ENCODE assay signal across 1 cellular context in the genomic region with DNA sequence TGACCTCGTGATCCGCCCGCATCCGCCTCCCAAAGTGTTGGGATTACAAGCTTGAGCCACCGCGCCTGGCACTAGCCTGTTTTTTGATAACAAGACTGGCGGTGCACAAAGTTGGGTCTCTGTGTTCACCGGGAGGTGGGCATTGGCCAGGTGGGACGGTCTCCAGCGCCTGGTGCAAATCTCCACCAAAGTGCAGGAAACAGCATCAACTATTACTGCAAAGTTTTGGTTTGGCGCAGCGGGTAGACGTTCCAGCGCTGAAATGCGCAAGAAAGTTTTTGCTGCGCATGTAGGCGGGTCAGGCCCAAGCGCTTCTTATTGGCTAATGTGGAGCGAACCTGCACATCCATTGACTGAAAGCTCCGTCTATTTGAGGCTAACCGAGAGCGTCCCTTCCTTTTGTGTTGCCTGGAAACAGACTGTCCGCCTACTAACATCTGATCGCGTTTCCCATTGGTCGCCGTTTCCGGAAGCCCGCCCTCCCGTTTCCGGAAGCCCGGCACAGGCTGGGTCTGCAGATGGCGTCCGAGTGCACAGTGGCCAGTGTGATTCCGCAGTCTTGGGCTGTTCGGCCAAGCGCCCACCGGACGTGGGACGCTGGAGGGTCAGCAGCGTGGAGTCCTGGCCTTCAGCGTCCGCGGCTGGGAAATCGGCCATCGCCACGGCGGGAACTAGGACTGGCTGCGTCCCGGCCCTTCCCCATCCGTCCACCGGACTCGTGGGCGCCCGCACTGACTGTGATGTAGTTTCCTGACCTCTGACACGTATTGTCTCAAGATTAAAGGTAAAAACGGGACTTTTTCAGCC.
TF ChIP-seq lines count a peak whose summit lies in the region.

No MANE protein-coding gene starts in this region.

TF ChIP-seq in HepG2, 621 proteins besides CTCF, POLR2A, EP300 and RAD21 (continued from another document and continues in another):
- TF ChIP-seq, protein P1, sequence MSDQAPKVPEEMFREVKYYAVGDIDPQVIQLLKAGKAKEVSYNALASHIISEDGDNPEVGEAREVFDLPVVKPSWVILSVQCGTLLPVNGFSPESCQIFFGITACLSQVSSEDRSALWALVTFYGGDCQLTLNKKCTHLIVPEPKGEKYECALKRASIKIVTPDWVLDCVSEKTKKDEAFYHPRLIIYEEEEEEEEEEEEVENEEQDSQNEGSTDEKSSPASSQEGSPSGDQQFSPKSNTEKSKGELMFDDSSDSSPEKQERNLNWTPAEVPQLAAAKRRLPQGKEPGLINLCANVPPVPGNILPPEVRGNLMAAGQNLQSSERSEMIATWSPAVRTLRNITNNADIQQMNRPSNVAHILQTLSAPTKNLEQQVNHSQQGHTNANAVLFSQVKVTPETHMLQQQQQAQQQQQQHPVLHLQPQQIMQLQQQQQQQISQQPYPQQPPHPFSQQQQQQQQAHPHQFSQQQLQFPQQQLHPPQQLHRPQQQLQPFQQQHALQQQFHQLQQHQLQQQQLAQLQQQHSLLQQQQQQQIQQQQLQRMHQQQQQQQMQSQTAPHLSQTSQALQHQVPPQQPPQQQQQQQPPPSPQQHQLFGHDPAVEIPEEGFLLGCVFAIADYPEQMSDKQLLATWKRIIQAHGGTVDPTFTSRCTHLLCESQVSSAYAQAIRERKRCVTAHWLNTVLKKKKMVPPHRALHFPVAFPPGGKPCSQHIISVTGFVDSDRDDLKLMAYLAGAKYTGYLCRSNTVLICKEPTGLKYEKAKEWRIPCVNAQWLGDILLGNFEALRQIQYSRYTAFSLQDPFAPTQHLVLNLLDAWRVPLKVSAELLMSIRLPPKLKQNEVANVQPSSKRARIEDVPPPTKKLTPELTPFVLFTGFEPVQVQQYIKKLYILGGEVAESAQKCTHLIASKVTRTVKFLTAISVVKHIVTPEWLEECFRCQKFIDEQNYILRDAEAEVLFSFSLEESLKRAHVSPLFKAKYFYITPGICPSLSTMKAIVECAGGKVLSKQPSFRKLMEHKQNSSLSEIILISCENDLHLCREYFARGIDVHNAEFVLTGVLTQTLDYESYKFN (CRISPR knock-in tag; conservative IDR thresholded peaks at IDR 0.05): peak; percentile 29; the same call in 1 of the 2 replicates
- TF ChIP-seq ZNF543 (CRISPR knock-in tag; IDR thresholded peaks at IDR 0.05) (0 out of 2 replicates have a peak, but pooled peaks have one; percentile 31), ZNF546 (CRISPR knock-in tag; conservative IDR thresholded peaks at IDR 0.05) (0 out of 2 replicates have a peak, but pooled peaks have one; percentile 54), ZNF343 (CRISPR knock-in tag; IDR thresholded peaks at IDR 0.05) (no peak), HNRNPUL1 (IDR thresholded peaks at IDR 0.05; ENCODE audit: low read depth, low read length) (no peak), BORCS8-MEF2B (CRISPR knock-in tag; IDR thresholded peaks at IDR 0.05) (peak; percentile 32; the same call in 1 of the 2 replicates), PHF5A (CRISPR knock-in tag; IDR thresholded peaks at IDR 0.05; ENCODE audit: low read depth, unreplicated experiment) (no peak), ZNF766 (CRISPR knock-in tag; IDR thresholded peaks at IDR 0.05; ENCODE audit: borderline replicate concordance) (no peak; the same call in 1 of the 2 replicates), ZNF580 (CRISPR knock-in tag; IDR thresholded peaks at IDR 0.05; ENCODE audit: borderline replicate concordance, low read depth) (0 out of 2 replicates have a peak, but pooled peaks have one; percentile 29), PCBP1 (IDR thresholded peaks at IDR 0.05; ENCODE audit: borderline replicate concordance, low read depth, low read length) (0 out of 2 replicates have a peak, but pooled peaks have one; percentile 49), ZNF570 (CRISPR knock-in tag; IDR thresholded peaks at IDR 0.05; ENCODE audit: borderline replicate concordance) (0 out of 2 replicates have a peak, but pooled peaks have one; percentile 42), ZNF816 (CRISPR knock-in tag; IDR thresholded peaks at IDR 0.05; ENCODE audit: borderline replicate concordance) (no peak), AFF4 (CRISPR knock-in tag; IDR thresholded peaks at IDR 0.05) (no peak), NFIC (IDR thresholded peaks at IDR 0.05; ENCODE audit: low read length) (no peak), NONO (IDR thresholded peaks at IDR 0.05) (no peak), NONO (CRISPR knock-in tag; conservative IDR thresholded peaks at IDR 0.05) (peak; percentile 68), NRL (CRISPR knock-in tag; IDR thresholded peaks at IDR 0.05; ENCODE audit: borderline replicate concordance) (0 out of 2 replicates have a peak, but pooled peaks have one; percentile 74), ELF3 (CRISPR knock-in tag; IDR thresholded peaks at IDR 0.05) (peak; percentile 27; the same call in 1 of the 2 replicates), SKI (IDR thresholded peaks at IDR 0.05; ENCODE audit: partially characterized antibody) (no peak), ISL2 (CRISPR knock-in tag; IDR thresholded peaks at IDR 0.05) (no peak), ZNF83 (CRISPR knock-in tag; IDR thresholded peaks at IDR 0.05; ENCODE audit: borderline replicate concordance) (no peak), TBP (CRISPR knock-in tag; IDR thresholded peaks at IDR 0.05) (no peak), FOXC1 (CRISPR knock-in tag; IDR thresholded peaks at IDR 0.05; ENCODE audit: borderline replicate concordance) (no peak; the same call in 1 of the 2 replicates), RFX3 (CRISPR knock-in tag; IDR thresholded peaks at IDR 0.05) (peak; percentile 86), YEATS2 (CRISPR knock-in tag; IDR thresholded peaks at IDR 0.05; ENCODE audit: borderline replicate concordance) (peak; percentile 55; the same call in 1 of the 2 replicates), THAP7 (CRISPR knock-in tag; IDR thresholded peaks at IDR 0.05) (no peak), ZNF33B (CRISPR knock-in tag; IDR thresholded peaks at IDR 0.05) (no peak), HINFP (CRISPR knock-in tag; IDR thresholded peaks at IDR 0.05; ENCODE audit: low read depth) (peak; percentile 98), ZFX (CRISPR knock-in tag; IDR thresholded peaks at IDR 0.05; ENCODE audit: low read depth) (peak; percentile 81), ATF7 (IDR thresholded peaks at IDR 0.05) (no peak), ATF7 (CRISPR knock-in tag; IDR thresholded peaks at IDR 0.05) (no peak), MEIS2 (CRISPR knock-in tag; IDR thresholded peaks at IDR 0.05) (no peak), SIX1 (CRISPR knock-in tag; IDR thresholded peaks at IDR 0.05; ENCODE audit: borderline replicate concordance) (no peak), RBM22 (optimal IDR thresholded peaks at IDR 0.05; ENCODE audit: low read length) (peak; percentile 49), ATF3 (CRISPR knock-in tag; IDR thresholded peaks at IDR 0.05) (no peak), ZNF280B (CRISPR knock-in tag; IDR thresholded peaks at IDR 0.05; ENCODE audit: borderline replicate concordance) (peak; percentile 77), SP4 (CRISPR knock-in tag; IDR thresholded peaks at IDR 0.05) (peak; percentile 75), RARA (CRISPR knock-in tag; IDR thresholded peaks at IDR 0.05) (no peak; the same call in 1 of the 2 replicates), HNRNPLL (IDR thresholded peaks at IDR 0.05; ENCODE audit: low read depth, low read length, poor library complexity, severe bottlenecking) (peak; percentile 93)
- TF ChIP-seq, protein P2, sequence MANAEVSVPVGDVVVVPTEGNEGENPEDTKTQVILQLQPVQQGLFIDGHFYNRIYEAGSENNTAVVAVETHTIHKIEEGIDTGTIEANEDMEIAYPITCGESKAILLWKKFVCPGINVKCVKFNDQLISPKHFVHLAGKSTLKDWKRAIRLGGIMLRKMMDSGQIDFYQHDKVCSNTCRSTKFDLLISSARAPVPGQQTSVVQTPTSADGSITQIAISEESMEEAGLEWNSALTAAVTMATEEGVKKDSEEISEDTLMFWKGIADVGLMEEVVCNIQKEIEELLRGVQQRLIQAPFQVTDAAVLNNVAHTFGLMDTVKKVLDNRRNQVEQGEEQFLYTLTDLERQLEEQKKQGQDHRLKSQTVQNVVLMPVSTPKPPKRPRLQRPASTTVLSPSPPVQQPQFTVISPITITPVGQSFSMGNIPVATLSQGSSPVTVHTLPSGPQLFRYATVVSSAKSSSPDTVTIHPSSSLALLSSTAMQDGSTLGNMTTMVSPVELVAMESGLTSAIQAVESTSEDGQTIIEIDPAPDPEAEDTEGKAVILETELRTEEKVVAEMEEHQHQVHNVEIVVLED (CRISPR knock-in tag; IDR thresholded peaks at IDR 0.05; ENCODE audit: borderline replicate concordance): peak; percentile 50; the same call in 1 of the 2 replicates
- TF ChIP-seq, protein P3, sequence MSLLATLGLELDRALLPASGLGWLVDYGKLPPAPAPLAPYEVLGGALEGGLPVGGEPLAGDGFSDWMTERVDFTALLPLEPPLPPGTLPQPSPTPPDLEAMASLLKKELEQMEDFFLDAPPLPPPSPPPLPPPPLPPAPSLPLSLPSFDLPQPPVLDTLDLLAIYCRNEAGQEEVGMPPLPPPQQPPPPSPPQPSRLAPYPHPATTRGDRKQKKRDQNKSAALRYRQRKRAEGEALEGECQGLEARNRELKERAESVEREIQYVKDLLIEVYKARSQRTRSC (CRISPR knock-in tag; IDR thresholded peaks at IDR 0.05; ENCODE audit: low read depth): 0 out of 2 replicates have a peak, but pooled peaks have one; percentile 58
